ENCODE assay signal across 11 cellular contexts in genomic region chr16:53089434-53090270, GRCh38. TPM values are rescaled to one million over a fixed set of nuclear protein-coding genes. Genes with fewer than 3 reads are reported as not detected.
DNase-seq lines count a peak whose midpoint lies in the region; ATAC-seq and TF ChIP-seq lines count a peak whose summit lies in the region.
"Had no signal": no experiment of that assay in that cellular context is flagged by ENCODE, and none has a peak within 500 bp of the region (broad histone marks: within the 10 kb centered on the region; RNA-seq: fewer than 3 reads in every experiment).

No MANE protein-coding gene starts in this region.

- TF ChIP-seq EP300 in SK-N-SH (IDR thresholded peaks at IDR 0.05; ENCODE audit: borderline replicate concordance in 1 of 2, low read depth in 1 of 2, low read length in 1 of 2) = no peak

- CTCF ChIA-PET in SK-N-SH (lab: Yijun Ruan, JAX) = interaction anchor here (0.9 to 1.0 kb wide), 2 partner anchors 9 to 11 kb away, joined by 3 read pairs; no protein-coding TSS in a partner anchor

- no peak for TF ChIP-seq CTCF in SK-N-SH (IDR thresholded peaks at IDR 0.05)
- TF ChIP-seq CTCF in uterus (IDR thresholded peaks at IDR 0.05) = no peak

- no peak for TF ChIP-seq RAD21 in SK-N-SH (IDR thresholded peaks at IDR 0.05; ENCODE audit: low read length)

- peaks cover 60 to 64% of the 10 kb centered on the region in 2 experiments for H3K4me1 ChIP-seq in SK-N-SH (ENCODE audit: control insufficient read depth in 1 of 2, insufficient read depth in 2 of 2, low read depth in 1 of 2, low read length in 1 of 2)
- H3K4me1 ChIP-seq in uterus = peaks cover 8 to 16% of the 10 kb centered on the region in 2 donors

- DNase-seq in SK-N-SH (no peak), caudate nucleus (lab: John Stamatoyannopoulos, UW) (peak in 28 of 61 donors; percentile 8 to 88 (median 34)), medulla oblongata (ENCODE audit: extremely low spot score) (peak; percentile 77), uterus (peak; percentile 50 to 66), HT-29 (ENCODE audit: low spot score) (no peak)
- no peak for DNase-seq in activated naive CD4-positive, alpha-beta T cell treated with anti-CD3 and anti-CD28 coated beads, Interleukin-2, amount 50 U/mL, for 72 hours (ENCODE audit: low spot score in 2 of 2)
- DNase-seq: activated naive CD4-positive, alpha-beta T cell treated with Interleukin-2 at 50 U/mL for 16 hours; GOT3; occipital lobe had no signal

- H3K27ac ChIP-seq in SK-N-SH (ENCODE audit: low read depth in 2 of 2, low read length in 1 of 2) = peak overlapping the region; percentile 98 to 100
- peak overlapping the region; percentile 83 for H3K27ac ChIP-seq in caudate nucleus (ENCODE audit: low read depth, low read length)
- H3K27ac ChIP-seq in uterus = peak overlapping the region; percentile 80 to 89

- peaks cover 40% of the 10 kb centered on the region for H3F3A ChIP-seq in SK-N-SH (replicated peaks; ENCODE audit: insufficient read depth)

- H3K9ac ChIP-seq in SK-N-SH = peak overlapping the region; percentile 67; the same call in 1 of the 2 replicates

- H3K4me3 ChIP-seq in SK-N-SH (ENCODE audit: low read depth in 2 of 2, low read length in 1 of 2) = no peak overlapping the region
- no peak overlapping the region for H3K4me3 ChIP-seq in uterus

- no peaks in the 10 kb centered on the region for H3K9me3 Mint-ChIP-seq in activated naive CD4-positive, alpha-beta T cell treated with anti-CD3 and anti-CD28 coated beads, Interleukin-2, amount 50 U/mL, for 72 hours

- WGBS in SK-N-SH (ENCODE audit: low lambda C conversion rate) = 74% methylated on average over 4 of the region's 4 CpGs

- H3K79me2 ChIP-seq in SK-N-SH (ENCODE audit: insufficient read depth) = peaks cover 18% of the 10 kb centered on the region

- intact Hi-C loops in uterus (cut with DNase I; ENCODE audit: low total_unique reads) = no loop called here

- H3K9me3 ChIP-seq in SK-N-SH (no peaks in the 10 kb centered on the region), uterus (no peaks in the 10 kb centered on the region)

- H2AFZ ChIP-seq in SK-N-SH (ENCODE audit: low read depth) = no peak overlapping the region

- no peaks in the 10 kb centered on the region for H4K20me1 ChIP-seq in SK-N-SH (ENCODE audit: insufficient read depth)

- H3K4me2 ChIP-seq in SK-N-SH = peak overlapping the region; percentile 85; the same call in 1 of the 2 replicates

- no peaks in the 10 kb centered on the region for H3K9me2 ChIP-seq in SK-N-SH

- H3K36me3 Mint-ChIP-seq in activated naive CD4-positive, alpha-beta T cell treated with anti-CD3 and anti-CD28 coated beads, Interleukin-2, amount 50 U/mL, for 72 hours = no peaks in the 10 kb centered on the region

- POLR2A ChIA-PET in SK-N-SH (lab: Yijun Ruan, JAX) = interaction anchor here (0.9 kb wide), 1 partner anchor 11 kb away, joined by 3 read pairs; no protein-coding TSS in a partner anchor

- H3K27ac Mint-ChIP-seq in activated naive CD4-positive, alpha-beta T cell treated with anti-CD3 and anti-CD28 coated beads, Interleukin-2, amount 50 U/mL, for 72 hours = no peak overlapping the region

- no peaks in the 10 kb centered on the region for H3K36me3 ChIP-seq in SK-N-SH (replicated peaks in 1 of 2; ENCODE audit: control insufficient read depth in 1 of 2, insufficient read depth in 2 of 2, low read length in 1 of 2)
- H3K36me3 ChIP-seq in uterus = no peaks in the 10 kb centered on the region

- H3K27me3 ChIP-seq in SK-N-SH (ENCODE audit: insufficient read depth) (no peaks in the 10 kb centered on the region), uterus (no peaks in the 10 kb centered on the region)

- ATAC-seq in SK-N-SH treated with all-trans-retinoic acid at 6 μM for 48 hours (no peak), GM21619 (IDR thresholded peaks at IDR 0.05; ENCODE audit: unreplicated experiment) (no peak)
- ATAC-seq in activated naive CD4-positive, alpha-beta T cell treated with anti-CD3 and anti-CD28 coated beads, Interleukin-2, amount 50 U/mL, for 72 hours = no peak

- TF ChIP-seq POLR2A in uterus (IDR thresholded peaks at IDR 0.05) = no peak

TF ChIP-seq in SK-N-SH, 30 proteins besides CTCF, POLR2A, EP300 and RAD21 (continues in another document):
- TF ChIP-seq GATA2 (CRISPR knock-in tag; IDR thresholded peaks at IDR 0.05) (no peak), NRF1 (IDR thresholded peaks at IDR 0.05; ENCODE audit: low read depth, low read length) (no peak), REST (IDR thresholded peaks at IDR 0.05; ENCODE audit: low read depth, low read length) (no peak)

TF ChIP-seq in SK-N-SH treated with all-trans-retinoic acid at 6 μM for 48 hours, 23 proteins besides CTCF, POLR2A, EP300 and RAD21 (continues in another document):
- TF ChIP-seq OSR1 (CRISPR knock-in tag; IDR thresholded peaks at IDR 0.05) (no peak), ZNF70 (CRISPR knock-in tag; IDR thresholded peaks at IDR 0.05) (no peak), PPARA (CRISPR knock-in tag; IDR thresholded peaks at IDR 0.05; ENCODE audit: borderline replicate concordance) (no peak), TSHZ2 (CRISPR knock-in tag; IDR thresholded peaks at IDR 0.05) (no peak), PATZ1 (CRISPR knock-in tag; IDR thresholded peaks at IDR 0.05; ENCODE audit: borderline replicate concordance) (no peak), CSRNP3 (CRISPR knock-in tag; IDR thresholded peaks at IDR 0.05) (no peak), CSDC2 (CRISPR knock-in tag; IDR thresholded peaks at IDR 0.05) (no peak), ZNF565 (CRISPR knock-in tag; conservative IDR thresholded peaks at IDR 0.05; ENCODE audit: low read depth) (no peak), GLIS3 (CRISPR knock-in tag; IDR thresholded peaks at IDR 0.05) (no peak), ARNTL (CRISPR knock-in tag; IDR thresholded peaks at IDR 0.05; ENCODE audit: borderline replicate concordance, low read depth) (no peak)

RNA-seq across cellular contexts. Expression of gene CHD9, which starts 34.9 kb away (rescaled TPM):
- polyA plus RNA-seq in SK-N-SH (2012; rRNA removed) = 6.2 and 9.2 TPM in 2 replicates
- polyA plus RNA-seq in SK-N-SH (2012; cell fraction: cytosol; rRNA removed) = 8.2 and 10.6 TPM in 2 replicates
- polyA plus RNA-seq in SK-N-SH (2012; cell fraction: nucleus; rRNA removed) = 10.2 and 20.1 TPM in 2 replicates
- total RNA-seq in uterus = 100 to 1,000 TPM in 3 of 4 donors, 10 to 100 TPM in 1; 46.9 to 174 (median 133) TPM
- 10 to 100 TPM; 10.8 to 15.9 TPM for total RNA-seq in activated naive CD4-positive, alpha-beta T cell treated with anti-CD3 and anti-CD28 coated beads, Interleukin-2, amount 50 U/mL, for 72 hours
- 8.1 and 15.2 TPM in 2 replicates for total RNA-seq in HT-29 (2014; rRNA removed; shearing (Covaris generic))

RNA-seq across cellular contexts. Expression of gene CHD9NB, which starts 37.0 kb away (rescaled TPM):
- polyA plus RNA-seq in SK-N-SH (2012; rRNA removed) = 2.5 and 2.7 TPM in 2 replicates
- polyA plus RNA-seq in SK-N-SH (2012; cell fraction: cytosol; rRNA removed) = 2.0 and 2.3 TPM in 2 replicates
- polyA plus RNA-seq in SK-N-SH (2012; cell fraction: nucleus; rRNA removed) = 4.0 and 5.2 TPM in 2 replicates
- 1 to 10 TPM in 3 of 4 donors, not detected in 1; 1.2 to 4.3 (median 4.1) TPM for total RNA-seq in uterus
- total RNA-seq in activated naive CD4-positive, alpha-beta T cell treated with anti-CD3 and anti-CD28 coated beads, Interleukin-2, amount 50 U/mL, for 72 hours = 1 to 10 TPM in 1 of 2 donors, under 1 TPM in 1; 0.14 to 1.5 TPM
- total RNA-seq in HT-29 (2014; rRNA removed; shearing (Covaris generic)) = 3.4 and 4.1 TPM in 2 replicates

Comparison
In these comparisons a context has a peak if more than half of its experiments do, and no peak if none do; other contexts are left out.
1. DNase-seq: peak in medulla oblongata (single experiment) and uterus (2 of 2); none in SK-N-SH (single experiment), activated naive CD4-positive, alpha-beta T cell treated with anti-CD3 and anti-CD28 coated beads, Interleukin-2, amount 50 U/mL, for 72 hours (0 of 2) and HT-29 (single experiment).
2. Peak in every context shown above with its lines, with median percentiles within 50 percentile points of each other: H3K27ac ChIP-seq.